35 cellular contexts compared by ENCODE assay signal in the genomic region with DNA sequence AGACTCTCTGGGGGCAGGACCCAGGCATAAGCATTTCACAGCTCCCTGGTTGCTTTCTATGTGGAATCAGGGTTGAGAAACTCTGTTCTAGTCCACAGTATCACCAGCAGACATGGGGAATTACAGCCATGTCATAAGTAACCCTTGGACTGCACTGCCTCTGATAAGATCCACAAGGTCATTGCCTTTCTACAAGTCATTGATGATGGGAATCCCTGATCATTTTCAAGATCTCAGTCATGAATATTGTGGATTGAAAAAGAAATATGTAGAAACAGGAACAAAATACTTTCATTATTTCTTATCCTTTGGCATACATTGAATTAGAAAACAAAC.
"Had no signal": no experiment of that assay in that cellular context is flagged by ENCODE, and none has a peak within 500 bp of the region (broad histone marks: within the 10 kb centered on the region; RNA-seq: fewer than 3 reads in every experiment).

No MANE protein-coding gene starts in this region.

- H3K9me3 Mint-ChIP-seq: activated CD4-positive, alpha-beta memory T cell treated with anti-CD3 and anti-CD28 coated beads for 36 hours; activated CD4-positive, alpha-beta T cell treated with anti-CD3 and anti-CD28 coated beads, Interleukin-2, amount 10 ng/mL, durations not matched to agents 24 days and 14 days; activated naive CD4-positive, alpha-beta T cell treated with anti-CD3 and anti-CD28 coated beads for 36 hours; activated naive CD4-positive, alpha-beta T cell treated with anti-CD3 and anti-CD28 coated beads, Interleukin-2, amount 50 U/mL, for 24 hours; activated naive CD8-positive, alpha-beta T cell treated with anti-CD3 and anti-CD28 coated beads for 36 hours; activated naive CD8-positive, alpha-beta T cell treated with anti-CD3 and anti-CD28 coated beads, Interleukin-2, amount 50 U/mL, for 24 hours; activated T-helper 1 cell treated with anti-CD3 and anti-CD28 coated beads, Interleukin-12 subunit alpha, Interleukin-12 subunit beta, Interleukin-2, Interleukin-4 antibody, amounts not matched to agents 30 ng/mL and 10 ng/mL and 1 ng/mL, durations not matched to agents 14 hours and 24 hours and 36 hours; endodermal cell; T-cell; T-helper 1 cell treated with Interleukin-12 subunit alpha and Interleukin-12 subunit beta and Interleukin-4 antibody, amounts not matched to agents 30 μg/mL and 1 μg/mL, for 36 hours had no signal

- H3K4me1 ChIP-seq: colonic mucosa had no signal

- H3K36me3 Mint-ChIP-seq: activated CD4-positive, alpha-beta memory T cell treated with anti-CD3 and anti-CD28 coated beads for 36 hours; activated CD8-positive, alpha-beta memory T cell treated with anti-CD3 and anti-CD28 coated beads, Interleukin-2, amount 10 ng/mL, durations not matched to agents 7 days and 5 days; activated naive CD4-positive, alpha-beta T cell treated with anti-CD3 and anti-CD28 coated beads, Interleukin-2, amount 50 U/mL, for 24 hours; activated naive CD8-positive, alpha-beta T cell treated with anti-CD3 and anti-CD28 coated beads for 36 hours; T-cell had no signal

- H3K9me3 ChIP-seq: adrenal gland, body of pancreas, colonic mucosa, gastrocnemius medialis, heart left ventricle had no signal

- H3K27ac ChIP-seq: adrenal gland, body of pancreas, cardiac muscle cell, colonic mucosa, dorsolateral prefrontal cortex, gastrocnemius medialis had no signal

- H3K4me3 ChIP-seq: adrenal gland, body of pancreas, cardiac muscle cell, colonic mucosa, dorsolateral prefrontal cortex, gastrocnemius medialis, heart left ventricle had no signal

- ATAC-seq: activated CD8-positive, alpha-beta memory T cell treated with anti-CD3 and anti-CD28 coated beads, Interleukin-2, amount 10 ng/mL, durations not matched to agents 7 days and 5 days; activated CD8-positive, alpha-beta T cell treated with anti-CD3 and anti-CD28 coated beads, Interleukin-2, amount 10 ng/mL, durations not matched to agents 7 days and 5 days; body of pancreas; esophagus mucosa; foreskin keratinocyte; gastrocnemius medialis; heart left ventricle; T-cell had no signal

- DNase-seq: activated CD4-positive, alpha-beta T cell treated with anti-CD3 and anti-CD28 coated beads, Interleukin-2, amount 10 ng/mL, durations not matched to agents 24 days and 14 days; activated CD4-positive, CD25-positive, alpha-beta regulatory T cell; activated CD4-positive, CD25-positive, alpha-beta regulatory T cell treated with anti-CD3 and anti-CD28 coated beads, Interleukin-2, amount 50 U/mL, for 72 hours; activated CD8-positive, alpha-beta memory T cell treated with anti-CD3 and anti-CD28 coated beads, Interleukin-2, amount 10 ng/mL, durations not matched to agents 7 days and 5 days; activated CD8-positive, alpha-beta memory T cell treated with anti-CD3 and anti-CD28 coated beads, Interleukin-2, amount 50 U/mL, for 4 hours; activated CD8-positive, alpha-beta T cell treated with anti-CD3 and anti-CD28 coated beads, Interleukin-2, amount 10 ng/mL, durations not matched to agents 7 days and 5 days; activated effector memory CD4-positive, alpha-beta T cell treated with anti-CD3 and anti-CD28 coated beads, Interleukin-2, amount 50 U/mL, for 16 hours; activated naive CD8-positive, alpha-beta T cell treated with anti-CD3 and anti-CD28 coated beads for 36 hours; activated naive CD8-positive, alpha-beta T cell treated with anti-CD3 and anti-CD28 coated beads, Interleukin-2, amount 50 U/mL, for 24 hours; activated T-cell treated with anti-CD3 and anti-CD28 coated beads, Interleukin-2, amount 50 U/mL, for 1 hour; adrenal gland; amygdala; aorta; body of pancreas; central memory CD4-positive, alpha-beta T cell; cerebellar nuclear complex; colonic mucosa; dorsolateral prefrontal cortex; effector memory CD4-positive, alpha-beta T cell; endodermal cell; foreskin keratinocyte; gastrocnemius medialis; glutamatergic neuron; heart left ventricle; T-cell; T-helper 9 cell had no signal

- H3K36me3 ChIP-seq: adrenal gland, cardiac muscle cell, colonic mucosa, gastrocnemius medialis, heart left ventricle had no signal

- H3K27ac Mint-ChIP-seq: activated CD4-positive, alpha-beta memory T cell treated with anti-CD3 and anti-CD28 coated beads for 36 hours; activated CD4-positive, alpha-beta T cell treated with anti-CD3 and anti-CD28 coated beads for 36 hours; activated CD4-positive, alpha-beta T cell treated with anti-CD3 and anti-CD28 coated beads, Interleukin-2, amount 10 ng/mL, durations not matched to agents 24 days and 14 days; activated CD8-positive, alpha-beta memory T cell treated with anti-CD3 and anti-CD28 coated beads, Interleukin-2, amount 10 ng/mL, durations not matched to agents 7 days and 5 days; activated CD8-positive, alpha-beta T cell treated with anti-CD3 and anti-CD28 coated beads, Interleukin-2, amount 10 ng/mL, durations not matched to agents 7 days and 5 days; activated naive CD4-positive, alpha-beta T cell treated with anti-CD3 and anti-CD28 coated beads for 36 hours; activated naive CD4-positive, alpha-beta T cell treated with anti-CD3 and anti-CD28 coated beads, Interleukin-2, amount 50 U/mL, for 24 hours; activated naive CD8-positive, alpha-beta T cell treated with anti-CD3 and anti-CD28 coated beads for 36 hours; activated naive CD8-positive, alpha-beta T cell treated with anti-CD3 and anti-CD28 coated beads, Interleukin-2, amount 50 U/mL, for 24 hours; activated T-helper 1 cell treated with anti-CD3 and anti-CD28 coated beads, Interleukin-12 subunit alpha, Interleukin-12 subunit beta, Interleukin-2, Interleukin-4 antibody, amounts not matched to agents 30 ng/mL and 10 ng/mL and 1 ng/mL, durations not matched to agents 14 hours and 24 hours and 36 hours; activated T-helper 2 cell treated with anti-CD3 and anti-CD28 coated beads, Interferon-gamma antibody, Interleukin-2, Interleukin-4, amounts not matched to agents 10 μg/mL and 5 μg/mL and 100 μg/mL, durations not matched to agents 14 hours and 24 hours and 36 hours; endodermal cell; T-cell; T-helper 1 cell treated with Interleukin-12 subunit alpha and Interleukin-12 subunit beta and Interleukin-4 antibody, amounts not matched to agents 30 μg/mL and 1 μg/mL, for 36 hours had no signal

- H3K27me3 Mint-ChIP-seq: activated CD4-positive, alpha-beta T cell treated with anti-CD3 and anti-CD28 coated beads for 36 hours; activated naive CD4-positive, alpha-beta T cell treated with anti-CD3 and anti-CD28 coated beads, Interleukin-2, amount 50 U/mL, for 24 hours; T-cell had no signal

- H3K4me3 Mint-ChIP-seq: activated CD4-positive, alpha-beta memory T cell treated with anti-CD3 and anti-CD28 coated beads for 36 hours; activated CD4-positive, alpha-beta T cell treated with anti-CD3 and anti-CD28 coated beads for 36 hours; activated CD4-positive, alpha-beta T cell treated with anti-CD3 and anti-CD28 coated beads, Interleukin-2, amount 10 ng/mL, durations not matched to agents 24 days and 14 days; activated CD8-positive, alpha-beta memory T cell treated with anti-CD3 and anti-CD28 coated beads, Interleukin-2, amount 10 ng/mL, durations not matched to agents 7 days and 5 days; activated CD8-positive, alpha-beta T cell treated with anti-CD3 and anti-CD28 coated beads, Interleukin-2, amount 10 ng/mL, durations not matched to agents 7 days and 5 days; activated naive CD4-positive, alpha-beta T cell treated with anti-CD3 and anti-CD28 coated beads for 36 hours; activated naive CD4-positive, alpha-beta T cell treated with anti-CD3 and anti-CD28 coated beads, Interleukin-2, amount 50 U/mL, for 24 hours; activated naive CD8-positive, alpha-beta T cell treated with anti-CD3 and anti-CD28 coated beads for 36 hours; activated naive CD8-positive, alpha-beta T cell treated with anti-CD3 and anti-CD28 coated beads, Interleukin-2, amount 50 U/mL, for 24 hours; activated T-helper 1 cell treated with anti-CD3 and anti-CD28 coated beads, Interleukin-12 subunit alpha, Interleukin-12 subunit beta, Interleukin-2, Interleukin-4 antibody, amounts not matched to agents 30 ng/mL and 10 ng/mL and 1 ng/mL, durations not matched to agents 14 hours and 24 hours and 36 hours; endodermal cell; T-cell; T-helper 1 cell treated with Interleukin-12 subunit alpha and Interleukin-12 subunit beta and Interleukin-4 antibody, amounts not matched to agents 30 μg/mL and 1 μg/mL, for 36 hours had no signal

- H3K27me3 ChIP-seq: adrenal gland, body of pancreas, cardiac muscle cell, colonic mucosa, dorsolateral prefrontal cortex, foreskin keratinocyte, gastrocnemius medialis, heart left ventricle had no signal
